ENCODE assay signal across 17 cellular contexts in genomic region chr20:41168281-41169183, GRCh38. TPM values are rescaled to one million over a fixed set of nuclear protein-coding genes. Genes with fewer than 3 reads are reported as not detected.
DNase-seq lines count a peak whose midpoint lies in the region; ATAC-seq and TF ChIP-seq lines count a peak whose summit lies in the region.
"Had no signal": no experiment of that assay in that cellular context is flagged by ENCODE, and none has a peak within 500 bp of the region (broad histone marks: within the 10 kb centered on the region; RNA-seq: fewer than 3 reads in every experiment).

No MANE protein-coding gene starts in this region.

- peaks cover 19% of the 10 kb centered on the region for H3K4me1 ChIP-seq in vagina
- no peaks in the 10 kb centered on the region for H3K4me1 ChIP-seq in colonic mucosa

- DNase-seq in activated T-cell treated with anti-CD3 and anti-CD28 coated beads, Interleukin-2, amount 50 U/mL, for 1 hour: peak; percentile 14
- no peak for DNase-seq in activated T-cell treated with anti-CD3 and anti-CD28 coated beads, Interleukin-2, amount 50 U/mL, for 4 hours
- DNase-seq in T-helper 17 cell (no peak), vagina (ENCODE audit: extremely low spot score in 2 of 2) (no peak), colonic mucosa (no peak)
- DNase-seq in stimulated activated effector memory CD8-positive, alpha-beta T cell treated with anti-CD3 and anti-CD28 coated beads, Interleukin-12 subunit alpha, Interleukin-12 subunit beta, amount 100 ng/mL, for 72 hours (ENCODE audit: low spot score in 2 of 2): no peak
- DNase-seq: GOT3, mammary epithelial cell, NCI-H1694 treated with DMSO at 0.1 percent for 48 hours, NCI-H510A treated with DMSO at 0.1 percent for 48 hours had no signal

- H3K4me3 ChIP-seq in vagina (no peak overlapping the region), colonic mucosa (no peak overlapping the region)
- H3K4me3 ChIP-seq: adrenal gland, gastrocnemius medialis had no signal

- H3K27me3 ChIP-seq in vagina (no peaks in the 10 kb centered on the region), colonic mucosa (no peaks in the 10 kb centered on the region)
- H3K27me3 ChIP-seq: adrenal gland, gastrocnemius medialis had no signal

- H3K9me3 Mint-ChIP-seq in activated T-cell treated with anti-CD3 and anti-CD28 coated beads, Interleukin-2, amount 50 U/mL, for 4 hours: no peaks in the 10 kb centered on the region
- H3K9me3 Mint-ChIP-seq in stimulated activated effector memory CD8-positive, alpha-beta T cell treated with anti-CD3 and anti-CD28 coated beads, Interleukin-12 subunit alpha, Interleukin-12 subunit beta, amount 100 ng/mL, for 72 hours: no peaks in the 10 kb centered on the region
- H3K9me3 Mint-ChIP-seq: nephron had no signal

- TF ChIP-seq CTCF in vagina (IDR thresholded peaks at IDR 0.05): no peak
- TF ChIP-seq CTCF in colonic mucosa (IDR thresholded peaks at IDR 0.05): no peak

- peak overlapping the region; percentile 87 for H3K27ac Mint-ChIP-seq in T-helper 17 cell
- peak overlapping the region; percentile 92 for H3K27ac Mint-ChIP-seq in stimulated activated effector memory CD8-positive, alpha-beta T cell treated with anti-CD3 and anti-CD28 coated beads, Interleukin-12 subunit alpha, Interleukin-12 subunit beta, amount 100 ng/mL, for 72 hours
- H3K27ac Mint-ChIP-seq: nephron had no signal

- H3K36me3 Mint-ChIP-seq in activated T-cell treated with anti-CD3 and anti-CD28 coated beads, Interleukin-2, amount 50 U/mL, for 4 hours (ENCODE audit: insufficient read depth): peaks cover 60% of the 10 kb centered on the region
- H3K36me3 Mint-ChIP-seq in T-helper 17 cell (ENCODE audit: low read depth): peaks cover 16% of the 10 kb centered on the region
- H3K36me3 Mint-ChIP-seq in stimulated activated effector memory CD8-positive, alpha-beta T cell treated with anti-CD3 and anti-CD28 coated beads, Interleukin-12 subunit alpha, Interleukin-12 subunit beta, amount 100 ng/mL, for 72 hours: peaks cover 100% of the 10 kb centered on the region

- H3K4me1 Mint-ChIP-seq in activated T-cell treated with anti-CD3 and anti-CD28 coated beads, Interleukin-2, amount 50 U/mL, for 4 hours (ENCODE audit: low read depth): peaks cover 32% of the 10 kb centered on the region
- peaks cover 34% of the 10 kb centered on the region for H3K4me1 Mint-ChIP-seq in T-helper 17 cell
- peaks cover 73% of the 10 kb centered on the region for H3K4me1 Mint-ChIP-seq in stimulated activated effector memory CD8-positive, alpha-beta T cell treated with anti-CD3 and anti-CD28 coated beads, Interleukin-12 subunit alpha, Interleukin-12 subunit beta, amount 100 ng/mL, for 72 hours

- H3K27ac ChIP-seq in cingulate gyrus (ENCODE audit: low read depth, low read length) (peak overlapping the region; percentile 42), vagina (no peak overlapping the region), colonic mucosa (no peak overlapping the region)
- H3K27ac ChIP-seq: adrenal gland, C4-2B had no signal

- intact Hi-C loops in vagina (cut with DNase I): no loop called here
- intact Hi-C loops in colonic mucosa (cut with DNase I): no loop called here

- no peak overlapping the region for H3K9ac ChIP-seq in colonic mucosa (ENCODE audit: low read depth in 2 of 2, low read length in 2 of 2)

- H3K9me3 ChIP-seq in T-helper 17 cell (ENCODE audit: control insufficient read depth, low read length, poor library complexity, severe bottlenecking): no peaks in the 10 kb centered on the region
- no peaks in the 10 kb centered on the region for H3K9me3 ChIP-seq in vagina
- H3K9me3 ChIP-seq in colonic mucosa: no peaks in the 10 kb centered on the region
- H3K9me3 ChIP-seq: adrenal gland, gastrocnemius medialis had no signal

- H3K4me3 Mint-ChIP-seq in activated T-cell treated with anti-CD3 and anti-CD28 coated beads, Interleukin-2, amount 50 U/mL, for 4 hours: no peak overlapping the region
- H3K4me3 Mint-ChIP-seq in T-helper 17 cell: peak overlapping the region; percentile 19
- no peak overlapping the region for H3K4me3 Mint-ChIP-seq in stimulated activated effector memory CD8-positive, alpha-beta T cell treated with anti-CD3 and anti-CD28 coated beads, Interleukin-12 subunit alpha, Interleukin-12 subunit beta, amount 100 ng/mL, for 72 hours
- H3K4me3 Mint-ChIP-seq: nephron had no signal

- no peak for TF ChIP-seq POLR2A in vagina (IDR thresholded peaks at IDR 0.05)

- peaks cover 0 to 87% of the 10 kb centered on the region in 2 donors for H3K36me3 ChIP-seq in vagina
- H3K36me3 ChIP-seq in colonic mucosa: peaks cover 18% of the 10 kb centered on the region

- no peak for ATAC-seq in activated T-cell treated with anti-CD3 and anti-CD28 coated beads, Interleukin-2, amount 50 U/mL, for 4 hours
- ATAC-seq in T-helper 17 cell (no peak), HG03108 (IDR thresholded peaks at IDR 0.05; ENCODE audit: unreplicated experiment) (no peak)
- no peak for ATAC-seq in stimulated activated effector memory CD8-positive, alpha-beta T cell treated with anti-CD3 and anti-CD28 coated beads, Interleukin-12 subunit alpha, Interleukin-12 subunit beta, amount 100 ng/mL, for 72 hours
- ATAC-seq: gastrocnemius medialis, SK-N-SH treated with all-trans-retinoic acid at 6 μM for 48 hours had no signal

- H3K27me3 Mint-ChIP-seq in activated T-cell treated with anti-CD3 and anti-CD28 coated beads, Interleukin-2, amount 50 U/mL, for 4 hours (ENCODE audit: low read depth): no peaks in the 10 kb centered on the region
- H3K27me3 Mint-ChIP-seq in T-helper 17 cell: no peaks in the 10 kb centered on the region

RNA-seq across cellular contexts. Expression of gene PLCG1, which starts 31.2 kb away (rescaled TPM):
- total RNA-seq in activated T-cell treated with anti-CD3 and anti-CD28 coated beads, Interleukin-2, amount 50 U/mL, for 4 hours: 100 to 1,000 TPM in 1 of 3 donors, 10 to 100 TPM in 2; 89.1 to 104 (median 91.3) TPM
- total RNA-seq in T-helper 17 cell (100 to 1,000 TPM; 420 to 428 TPM), vagina (138 TPM), colonic mucosa (10 to 100 TPM; 57.3 to 67.4 TPM)
